ENCODE assay signal across 8 cellular contexts in the genomic region with DNA sequence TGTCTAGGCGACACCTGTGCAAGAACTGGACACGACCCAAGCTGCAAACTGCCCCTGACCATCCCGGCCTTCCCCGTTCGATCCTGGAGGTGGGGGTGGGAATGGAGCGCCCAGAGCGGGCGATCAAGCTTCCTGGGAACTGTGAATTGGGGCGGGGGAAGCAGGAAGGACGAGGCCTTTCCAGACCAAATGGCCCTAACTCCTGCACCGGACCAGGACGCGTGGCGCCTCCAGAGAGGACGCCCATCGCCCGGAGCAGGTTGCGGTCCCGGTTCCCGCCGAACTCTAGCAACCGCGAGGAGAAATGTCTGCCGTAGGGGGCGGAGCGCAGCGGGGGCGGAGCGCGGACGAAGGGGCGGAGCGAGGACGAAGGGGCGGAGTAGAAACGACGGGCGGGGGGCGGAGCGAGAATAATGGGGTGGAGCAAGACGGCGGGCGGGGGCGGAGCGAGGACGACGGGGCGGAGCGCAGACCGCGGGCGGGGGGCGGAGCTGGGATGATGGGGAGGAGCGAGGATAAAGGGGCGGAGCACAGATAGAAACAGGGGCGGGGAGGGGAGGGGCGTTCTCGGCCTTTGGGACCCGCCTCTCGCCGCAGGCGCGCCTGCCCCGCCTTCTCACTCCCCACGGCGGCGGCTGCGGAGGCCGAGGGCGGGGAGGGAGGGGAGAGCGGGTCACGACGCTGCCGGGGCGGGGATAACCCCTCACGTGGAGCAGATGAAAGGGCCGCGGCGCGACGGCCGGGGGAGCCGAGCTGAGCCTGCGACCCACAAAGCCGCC. TPM values are rescaled to one million over a fixed set of nuclear protein-coding genes. Genes with fewer than 3 reads are reported as not detected.
DNase-seq lines count a peak whose midpoint lies in the region; ATAC-seq and TF ChIP-seq lines count a peak whose summit lies in the region.

TSS of gene ZNRF3 (plus strand) at position 695 of the 779 bp plus-strand sequence. CDS start 195 bp downstream, outside the sequence.

- H3K27ac Mint-ChIP-seq in CD14-positive monocyte (peak within 1 kb of the TSS in 5 of 7 donors; percentile 16 to 77 (median 45)), neural crest cell (ENCODE audit: unreplicated experiment) (peak within 1 kb of the TSS; percentile 88)

- peak within 1 kb of the TSS; percentile 87 to 93 for H3K4me3 Mint-ChIP-seq in CD14-positive monocyte
- peak within 1 kb of the TSS; percentile 87 for H3K4me3 Mint-ChIP-seq in neural crest cell

- peak within 1 kb of the TSS; percentile 66 for H3K4me3 ChIP-seq in MG63

- H3K36me3 Mint-ChIP-seq in CD14-positive monocyte = peaks cover 4 to 9% of the 10 kb centered on the region in 2 donors
- H3K36me3 Mint-ChIP-seq in neural crest cell (ENCODE audit: low read depth) = no peaks in the 10 kb centered on the region

- H3K36me3 ChIP-seq in MG63 = no peaks in the 10 kb centered on the region

- in situ Hi-C loops in SK-MEL-5 (cut with HindIII; ENCODE audit: low pct_unique_long_range_greater_than_20kb, low sequenced_read_pairs) = no loop called here

- TF ChIP-seq CTCF in CD14-positive monocyte (IDR thresholded peaks at IDR 0.05) = no peak
- no peak for TF ChIP-seq CTCF in foreskin keratinocyte (conservative IDR thresholded peaks at IDR 0.05)
- no peak for TF ChIP-seq CTCF in neural crest cell (conservative IDR thresholded peaks at IDR 0.05)

- peak; percentile 94 for DNase-seq in CD14-positive monocyte (ENCODE audit: low spot score)
- peak; percentile 85 for DNase-seq in MG63
- DNase-seq in SK-MEL-5 (ENCODE audit: low read depth, low spot score) = peak; percentile 91
- peak; percentile 85 for DNase-seq in activated naive CD4-positive, alpha-beta T cell treated with Interleukin-2 at 50 U/mL for 16 hours
- DNase-seq in foreskin keratinocyte = peak in 1 of 2 donors; percentile 74
- peak; percentile 96 for DNase-seq in neural crest cell (ENCODE audit: low read depth, low spot score)
- DNase-seq in stimulated activated naive CD8-positive, alpha-beta T cell treated with anti-CD3 and anti-CD28 coated beads, Interleukin-15, Interleukin-2, amounts not matched to agents 100 U/mL and 50 U/mL, for 24 hours = peak; percentile 88

- peaks cover 7% of the 10 kb centered on the region for H3K4me1 ChIP-seq in foreskin keratinocyte

- H3K27me3 ChIP-seq in MG63 (no peaks in the 10 kb centered on the region), foreskin keratinocyte (no peaks in the 10 kb centered on the region)

- intact Hi-C loops in CD14-positive monocyte (cut with micrococcal nuclease) = loop anchor here (5.0 to 10.0 kb wide), 3 partner anchors 88 to 192 kb away; partner anchors contain the start of genes CHEK2 (in 1 of the 2), HSCB (in 1 of the 2) and KREMEN1 (in 1 of the 2)

- H3K9me3 Mint-ChIP-seq in CD14-positive monocyte (peaks cover 0 to 4% (median 3%) of the 10 kb centered on the region in 7 donors), neural crest cell (no peaks in the 10 kb centered on the region)

- H3K4me1 Mint-ChIP-seq in CD14-positive monocyte = peaks cover 14% of the 10 kb centered on the region
- H3K4me1 Mint-ChIP-seq in neural crest cell = peaks cover 43% of the 10 kb centered on the region

- H3K27ac ChIP-seq in foreskin keratinocyte = peak within 1 kb of the TSS; percentile 15

- H3K27me3 Mint-ChIP-seq in CD14-positive monocyte (ENCODE audit: low read depth in 3 of 3) (peaks cover 24 to 41% (median 27%) of the 10 kb centered on the region in 3 donors), neural crest cell (ENCODE audit: low read depth) (no peaks in the 10 kb centered on the region)

- ATAC-seq in GM21619 (IDR thresholded peaks at IDR 0.05; ENCODE audit: unreplicated experiment) (peak; percentile 76), foreskin keratinocyte (peak; percentile 72)
- ATAC-seq in stimulated activated naive CD8-positive, alpha-beta T cell treated with anti-CD3 and anti-CD28 coated beads, Interleukin-15, Interleukin-2, amounts not matched to agents 100 U/mL and 50 U/mL, for 24 hours = peak; percentile 86

- H3K9me3 ChIP-seq in MG63 = no peaks in the 10 kb centered on the region

RNA-seq across cellular contexts. Expression of gene ZNRF3, which starts in this region (rescaled TPM):
- polyA plus RNA-seq in CD14-positive monocyte (not detected), foreskin keratinocyte (1.6 and 2.1 TPM in 2 replicates)
- total RNA-seq in MG63 (2014; rRNA removed; shearing (Covaris generic); ENCODE audit: low replicate concordance) = 2.1 and 2.2 TPM in 2 replicates
- total RNA-seq in SK-MEL-5 (2014; rRNA removed; shearing (Covaris generic)) = 4.3 and 4.6 TPM in 2 replicates
- 8.9 and 10.7 TPM in 2 replicates for polyA plus RNA-seq in SK-MEL-5 (2015; cell fraction: cytosol; rRNA removed)
- polyA plus RNA-seq in SK-MEL-5 (2015; cell fraction: nucleus; rRNA removed) = 3.0 and 3.3 TPM in 2 replicates
- total RNA-seq in foreskin keratinocyte (5.9 and 6.7 TPM in 2 replicates), neural crest cell (18.5 and 18.9 TPM in 2 replicates)

Comparison
In these comparisons a context has a peak if more than half of its experiments do, and no peak if none do; other contexts are left out.
1. Peak in DNase-seq in CD14-positive monocyte; RNA of the gene not detected or under 1 TPM.